14 cellular contexts compared by ENCODE assay signal in genomic region chr10:99369126-99369525, GRCh38. TPM values are rescaled to one million over a fixed set of nuclear protein-coding genes. Genes with fewer than 3 reads are reported as not detected.
"Had no signal": no experiment of that assay in that cellular context is flagged by ENCODE, and none has a peak within 500 bp of the region (broad histone marks: within the 10 kb centered on the region; RNA-seq: fewer than 3 reads in every experiment).

No MANE protein-coding gene starts in this region.

- H3K9me3 ChIP-seq: psoas muscle, sigmoid colon had no signal

- H3K4me3 ChIP-seq: psoas muscle, sigmoid colon had no signal

- H3K4me1 ChIP-seq: psoas muscle, sigmoid colon had no signal

- H3K27me3 ChIP-seq: sigmoid colon had no signal

- H3K36me3 ChIP-seq: sigmoid colon had no signal

- DNase-seq: activated CD4-positive, alpha-beta memory T cell treated with anti-CD3 and anti-CD28 coated beads for 36 hours; activated CD4-positive, alpha-beta T cell treated with anti-CD3 and anti-CD28 coated beads for 1 hour; activated CD8-positive, alpha-beta memory T cell treated with anti-CD3 and anti-CD28 coated beads, Interleukin-2, amount 50 U/mL, for 4 hours; activated naive CD8-positive, alpha-beta T cell treated with anti-CD3 and anti-CD28 coated beads, Interleukin-2, amount 10 ng/mL, durations not matched to agents 7 days and 5 days; effector memory CD8-positive, alpha-beta T cell; glutamatergic neuron; occipital lobe; psoas muscle; sigmoid colon; stimulated activated CD4-positive, alpha-beta T cell treated with anti-CD3 and anti-CD28 coated beads, Interleukin-12 subunit alpha, Interleukin-12 subunit beta, amount 100 ng/mL, for 4 hours; stimulated activated naive CD4-positive, alpha-beta T cell had no signal

- H3K27ac ChIP-seq: epithelial cell of prostate, psoas muscle, sigmoid colon had no signal

RNA-seq across cellular contexts. Expression of gene CNNM1, which starts 40.0 kb away (rescaled TPM):
- total RNA-seq: lung microvascular endothelial cell; natural killer cell treated with Interleukin-12 subunit alpha and Interleukin-12 subunit beta and Interleukin-15 and Interleukin-18, amount 100 ng/mL, for 72 hours; psoas muscle had no signal
